ENCODE assay signal across 1 cellular context in genomic region chr10:43249151-43249961, GRCh38.
TF ChIP-seq lines count a peak whose summit lies in the region.

No MANE protein-coding gene starts in this region.

TF ChIP-seq in HEK293T, 16 proteins besides CTCF, POLR2A, EP300 and RAD21:
- TF ChIP-seq ARNT (IDR thresholded peaks at IDR 0.05) (no peak), LEF1 (IDR thresholded peaks at IDR 0.05; ENCODE audit: borderline replicate concordance) (no peak), FOXK2 (IDR thresholded peaks at IDR 0.05) (no peak), ZNF384 (IDR thresholded peaks at IDR 0.05) (no peak)
